In genomic region chr18:58908006-58908405, GRCh38 we compare ENCODE assay signal across 18 cellular contexts. TPM values are rescaled to one million over a fixed set of nuclear protein-coding genes. Genes with fewer than 3 reads are reported as not detected.
A peak's percentile ranks its signal among the peaks of the same experiment; 100 is the strongest.
DNase-seq lines count a peak whose midpoint lies in the region; ATAC-seq and TF ChIP-seq lines count a peak whose summit lies in the region.
"Had no signal": no experiment of that assay in that cellular context is flagged by ENCODE, and none has a peak within 500 bp of the region (broad histone marks: within the 10 kb centered on the region; RNA-seq: fewer than 3 reads in every experiment).

No MANE protein-coding gene starts in this region.

- H3K36me3 Mint-ChIP-seq in H9 (ENCODE audit: insufficient read depth in 1 of 3, low read depth in 3 of 3) (peaks cover 15 to 78% (median 61%) of the 10 kb centered on the region in 3 experiments; a peak in 6 of 7 replicates), endodermal cell (ENCODE audit: low read depth) (peaks cover 73% of the 10 kb centered on the region), osteocyte (ENCODE audit: unreplicated experiment) (peaks cover 36% of the 10 kb centered on the region), immature natural killer cell (no peaks in the 10 kb centered on the region)

- DNase-seq in H9 (no peak), Panc1 (ENCODE audit: low read depth, low spot score) (no peak), endodermal cell (no peak), osteocyte (ENCODE audit: extremely low spot score, unreplicated experiment) (no peak), immature natural killer cell (no peak), sciatic nerve (ENCODE audit: low spot score) (no peak), AG08395 (ENCODE audit: low spot score) (no peak)
- DNase-seq: BE2C; CD4-positive, alpha-beta T cell; DMS79 treated with DMSO at 0.1 percent for 48 hours; HCEC 1CT; KBM-7; NCI-H1417 treated with DMSO at 0.1 percent for 48 hours; NCI-H2029; NCI-H510A; NCI-H82; PC-9 had no signal

- no peak overlapping the region for H2AK5ac ChIP-seq in H9 (ENCODE audit: insufficient read length, low read length)

- H3K9me3 Mint-ChIP-seq in H9 = no peaks in the 10 kb centered on the region
- H3K9me3 Mint-ChIP-seq in endodermal cell = no peaks in the 10 kb centered on the region
- H3K9me3 Mint-ChIP-seq in osteocyte (ENCODE audit: unreplicated experiment) = no peaks in the 10 kb centered on the region
- H3K9me3 Mint-ChIP-seq in immature natural killer cell = no peaks in the 10 kb centered on the region
- H3K9me3 Mint-ChIP-seq: CD4-positive, alpha-beta T cell had no signal

- H3K36me3 ChIP-seq in Panc1 (ENCODE audit: control insufficient read depth, insufficient read depth, low read length) (no peaks in the 10 kb centered on the region), endodermal cell (ENCODE audit: control insufficient read depth, insufficient read depth, low read length) (peaks cover 87% of the 10 kb centered on the region)
- H3K36me3 ChIP-seq: BE2C had no signal

- no peak overlapping the region for H3K14ac ChIP-seq in H9 (ENCODE audit: insufficient read depth, low read length)

- peaks cover 69 to 76% of the 10 kb centered on the region in 2 experiments for H3K4me1 Mint-ChIP-seq in H9
- H3K4me1 Mint-ChIP-seq in endodermal cell = peaks cover 42% of the 10 kb centered on the region
- H3K4me1 Mint-ChIP-seq in osteocyte (ENCODE audit: unreplicated experiment) = peaks cover 41% of the 10 kb centered on the region
- no peaks in the 10 kb centered on the region for H3K4me1 Mint-ChIP-seq in immature natural killer cell

- H3K4me3 Mint-ChIP-seq in H9 (no peak overlapping the region), endodermal cell (no peak overlapping the region), osteocyte (ENCODE audit: unreplicated experiment) (no peak overlapping the region), immature natural killer cell (no peak overlapping the region)
- H3K4me3 Mint-ChIP-seq: CD4-positive, alpha-beta T cell had no signal

- WGBS in H9 (ENCODE audit: extremely low coverage, insufficient read length, low lambda C conversion rate) = no CpG with 5 or more reads among the region's 1 CpG
- WGBS in endodermal cell (ENCODE audit: insufficient coverage in 1 of 2, insufficient read length in 1 of 2), 2 experiments = 90 to 92% methylated on average over 1 of the region's 1 CpG

- no peaks in the 10 kb centered on the region for H3K9me3 ChIP-seq in H9 (ENCODE audit: control insufficient read depth, low read depth, low read length)
- no peaks in the 10 kb centered on the region for H3K9me3 ChIP-seq in Panc1 (ENCODE audit: control insufficient read depth, insufficient read depth, low read depth, low read length)
- no peaks in the 10 kb centered on the region for H3K9me3 ChIP-seq in endodermal cell (ENCODE audit: control insufficient read depth, low read length)
- H3K9me3 ChIP-seq: BE2C had no signal

- no peak overlapping the region for H3K27ac ChIP-seq in H9 (ENCODE audit: insufficient read length, low read depth, low read length)
- H3K27ac ChIP-seq in Panc1 (ENCODE audit: low read length) = 0 out of 2 replicates have a peak overlapping the region, but pooled peaks have one; percentile 34
- H3K27ac ChIP-seq in endodermal cell (ENCODE audit: low read depth, low read length) = peak overlapping the region; percentile 36
- H3K27ac ChIP-seq: PC-9 had no signal

- H3K27ac Mint-ChIP-seq in H9 (peak overlapping the region; percentile 5 to 96 (median 9); a peak in 3 of 7 replicates), endodermal cell (peak overlapping the region; percentile 28), osteocyte (ENCODE audit: unreplicated experiment) (peak overlapping the region; percentile 32), immature natural killer cell (no peak overlapping the region)
- H3K27ac Mint-ChIP-seq: CD4-positive, alpha-beta T cell had no signal

- H3K4ac ChIP-seq in H9 (ENCODE audit: low read depth, low read length) = no peak overlapping the region

- H3K27me3 Mint-ChIP-seq in H9 (ENCODE audit: low read depth) (no peaks in the 10 kb centered on the region), endodermal cell (ENCODE audit: insufficient read depth) (no peaks in the 10 kb centered on the region), osteocyte (ENCODE audit: unreplicated experiment) (no peaks in the 10 kb centered on the region), immature natural killer cell (ENCODE audit: low read depth in 3 of 3) (peaks cover 0 to 10% (median 4%) of the 10 kb centered on the region in 3 donors)

- no peak overlapping the region for H2BK12ac ChIP-seq in H9 (ENCODE audit: insufficient read length, low read depth, low read length)

- H3K79me1 ChIP-seq in H9 (ENCODE audit: insufficient read depth, low read depth, low read length, poor library complexity, severe bottlenecking) = peaks cover 8% of the 10 kb centered on the region

- ATAC-seq in Panc1 (no peak), sciatic nerve (no peak)
- ATAC-seq: GM12878 had no signal

- intact Hi-C loops in Panc1 (cut with micrococcal nuclease; ENCODE audit: unreplicated experiment) = no loop called here
- intact Hi-C loops in sciatic nerve (cut with DNase I) = no loop called here

- peaks cover 57% of the 10 kb centered on the region; the same call in 1 of the 2 replicates for H3K79me2 ChIP-seq in H9 (ENCODE audit: insufficient read depth, low read length)

- H3K9ac ChIP-seq in H9 (ENCODE audit: extremely low read depth, insufficient read length, low read length) (no peak overlapping the region), endodermal cell (ENCODE audit: extremely low read depth, low read length, poor library complexity, severe bottlenecking) (no peak overlapping the region)

- H3K4me1 ChIP-seq in H9 (ENCODE audit: insufficient read depth, low read length) (peaks cover 14% of the 10 kb centered on the region), Panc1 (ENCODE audit: control insufficient read depth, insufficient read depth, low read length) (peaks cover 10% of the 10 kb centered on the region), endodermal cell (ENCODE audit: control insufficient read depth, insufficient read depth, low read length) (peaks cover 4% of the 10 kb centered on the region)
- H3K4me1 ChIP-seq: BE2C had no signal

- no peak overlapping the region for H2BK20ac ChIP-seq in H9 (ENCODE audit: low read depth, low read length, poor library complexity, severe bottlenecking)

- H3K4me3 ChIP-seq in Panc1 (ENCODE audit: low read depth in 2 of 2, low read length in 2 of 2) (no peak overlapping the region), endodermal cell (ENCODE audit: low read length) (no peak overlapping the region)
- H3K4me3 ChIP-seq: GM12878, PC-9 had no signal

- no peak overlapping the region for H3K4me2 ChIP-seq in H9 (ENCODE audit: insufficient read depth, insufficient read length, low read length)
- H3K4me2 ChIP-seq: PC-9 had no signal

- H4K20me1 ChIP-seq in H9 (ENCODE audit: control insufficient read depth, insufficient read depth, insufficient read length) = peaks cover 6% of the 10 kb centered on the region

- H3K18ac ChIP-seq in H9 (ENCODE audit: insufficient read length, low read depth, low read length) = no peak overlapping the region

- no peak overlapping the region for H3K56ac ChIP-seq in H9 (ENCODE audit: insufficient read length, low read depth, low read length)

- H3K23ac ChIP-seq in H9 (ENCODE audit: insufficient read length, low read depth, low read length) = no peak overlapping the region

- no peak overlapping the region for H3T11ph ChIP-seq in H9 (ENCODE audit: low read length)

- H3K27me3 ChIP-seq in H9 (ENCODE audit: insufficient read depth, low read length) (no peaks in the 10 kb centered on the region), Panc1 (ENCODE audit: control insufficient read depth, insufficient read depth, low read length) (no peaks in the 10 kb centered on the region), endodermal cell (ENCODE audit: control insufficient read depth, insufficient read depth, low read length, poor library complexity, severe bottlenecking) (no peaks in the 10 kb centered on the region)
- H3K27me3 ChIP-seq: BE2C had no signal

- in situ Hi-C loops in Panc1 (cut with HindIII; ENCODE audit: low pct_unique_long_range_greater_than_20kb, low sequenced_read_pairs) = no loop called here

- CTCF ChIA-PET in Panc1 (lab: Charles Lee) = no interaction called here

- no peak overlapping the region for H4K8ac ChIP-seq in H9 (replicated peaks; ENCODE audit: insufficient read length, low read depth, low read length)

- H4K91ac ChIP-seq in H9 (ENCODE audit: insufficient read length, low read depth, low read length) = no peak overlapping the region

- BruUV-seq in Panc1 (replicated peaks; lab: Mats Ljungman, UMichigan) = no TSS peak

- no peaks in the 10 kb centered on the region for H3K23me2 ChIP-seq in H9 (ENCODE audit: insufficient read length, low read depth, low read length, poor library complexity, severe bottlenecking)

- no peak overlapping the region for H2AFZ ChIP-seq in H9 (ENCODE audit: low read length)
- H2AFZ ChIP-seq: PC-9 had no signal

- no peak overlapping the region for H4K5ac ChIP-seq in H9 (ENCODE audit: insufficient read length, low read depth, low read length)

- no peak overlapping the region for H2BK120ac ChIP-seq in H9 (ENCODE audit: low read depth, low read length, poor library complexity, severe bottlenecking)

- POLR2A ChIA-PET in Panc1 (lab: Charles Lee) = no interaction called here

- H2BK15ac ChIP-seq in H9 (ENCODE audit: low read depth, low read length) = no peak overlapping the region

- TF ChIP-seq CTCF in H9 (conservative IDR thresholded peaks at IDR 0.05) = no peak
- TF ChIP-seq CTCF in Panc1 (IDR thresholded peaks at IDR 0.05) = no peak
- no peak for TF ChIP-seq CTCF in endodermal cell (conservative IDR thresholded peaks at IDR 0.05)
- TF ChIP-seq CTCF in osteocyte (IDR thresholded peaks at IDR 0.05) = no peak

- no peak overlapping the region for H2BK5ac ChIP-seq in H9 (ENCODE audit: insufficient read length, low read length)

RNA-seq across cellular contexts. Expression of gene ZNF532, which starts 43.3 kb away (rescaled TPM):
- total RNA-seq in H9 (2021) = 254 and 258 TPM in 2 replicates
- 49.8 TPM for total RNA-seq in Panc1 (2021; ENCODE audit: unreplicated experiment)
- 33.3 TPM for polyA plus RNA-seq in Panc1 (2012; ENCODE audit: insufficient read length)
- 100 to 1,000 TPM; 138 to 207 TPM for total RNA-seq in endodermal cell
- 164 TPM for polyA plus RNA-seq in endodermal cell (2013, experiment 1 of 2)
- 157 TPM for polyA plus RNA-seq in endodermal cell (2013, experiment 2 of 2)
- total RNA-seq in osteocyte = 92.7 and 97.8 TPM in 2 replicates
- under 1 TPM in 2 of 3 donors, not detected in 1; 0.49 to 0.99 TPM for polyA plus RNA-seq in immature natural killer cell
- 167 TPM for total RNA-seq in sciatic nerve

Comparison
In these comparisons a context has a peak if more than half of its experiments do, and no peak if none do; other contexts are left out.
1. H3K27ac Mint-ChIP-seq: peak in H9 (3 of 3), endodermal cell (single experiment) and osteocyte (single experiment); none in immature natural killer cell (0 of 6).